ENCODE assay signal across 1 cellular context in genomic region chr1:46580140-46580903, GRCh38.
A peak's percentile ranks its signal among the peaks of the same experiment; 100 is the strongest.
TF ChIP-seq lines count a peak whose summit lies in the region.

No MANE protein-coding gene starts in this region.

TF ChIP-seq in K562, 482 proteins besides CTCF, POLR2A, EP300 and RAD21:
- TF ChIP-seq, protein P1, sequence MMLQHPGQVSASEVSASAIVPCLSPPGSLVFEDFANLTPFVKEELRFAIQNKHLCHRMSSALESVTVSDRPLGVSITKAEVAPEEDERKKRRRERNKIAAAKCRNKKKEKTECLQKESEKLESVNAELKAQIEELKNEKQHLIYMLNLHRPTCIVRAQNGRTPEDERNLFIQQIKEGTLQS (IDR thresholded peaks at IDR 0.05) = peak; percentile 62
- TF ChIP-seq, protein P1 (CRISPR knock-in tag; conservative IDR thresholded peaks at IDR 0.05) = no peak
- TF ChIP-seq FOXK1 (CRISPR knock-in tag; IDR thresholded peaks at IDR 0.05; ENCODE audit: borderline replicate concordance) (no peak), KDM1A (IDR thresholded peaks at IDR 0.05) (peak; percentile 29 to 51; a peak in 2 of 4 replicates), TAL1 (IDR thresholded peaks at IDR 0.05) (no peak), RBM25 (IDR thresholded peaks at IDR 0.05; ENCODE audit: low read depth, low read length, severe bottlenecking) (peak; percentile 96), ZFP30 (CRISPR knock-in tag; IDR thresholded peaks at IDR 0.05; ENCODE audit: borderline replicate concordance) (no peak), BCOR (IDR thresholded peaks at IDR 0.05) (peak; percentile 69), RBM39 (optimal IDR thresholded peaks at IDR 0.05; ENCODE audit: low read depth, low read length) (no peak), KLF13 (tag; IDR thresholded peaks at IDR 0.05; ENCODE audit: borderline replicate concordance, low read depth) (no peak), ADNP (tag; IDR thresholded peaks at IDR 0.05) (peak; percentile 75), SOX6 (IDR thresholded peaks at IDR 0.05) (no peak), RERE (CRISPR knock-in tag; IDR thresholded peaks at IDR 0.05; ENCODE audit: borderline replicate concordance) (no peak), ZNF3 (CRISPR knock-in tag; IDR thresholded peaks at IDR 0.05) (no peak), JUND (IDR thresholded peaks at IDR 0.05; ENCODE audit: borderline replicate concordance, low read depth, low read length) (peak; percentile 32; the same call in 1 of the 2 replicates), JUND (tag; IDR thresholded peaks at IDR 0.05; ENCODE audit: borderline replicate concordance, low read depth, low read length) (peak; percentile 38; the same call in 1 of the 3 replicates), SPI1 (IDR thresholded peaks at IDR 0.05; ENCODE audit: borderline replicate concordance, low read depth, low read length) (peak; percentile 22; the same call in 1 of the 2 replicates), MYNN (IDR thresholded peaks at IDR 0.05) (no peak), MYNN (CRISPR knock-in tag; IDR thresholded peaks at IDR 0.05) (no peak), PCBP1 (IDR thresholded peaks at IDR 0.05; ENCODE audit: low read depth, low read length, poor library complexity, severe bottlenecking) (no peak), EGR1 (conservative IDR thresholded peaks at IDR 0.05) (no peak), TCF3 (CRISPR knock-in tag; IDR thresholded peaks at IDR 0.05) (0 out of 2 replicates have a peak, but pooled peaks have one; percentile 19), ZSCAN32 (CRISPR knock-in tag; IDR thresholded peaks at IDR 0.05) (no peak), MIER1 (IDR thresholded peaks at IDR 0.05; ENCODE audit: low read depth) (no peak), CTCFL (IDR thresholded peaks at IDR 0.05; ENCODE audit: borderline replicate concordance, insufficient read depth, low read depth, low read length, poor library complexity, severe bottlenecking) (no peak), FOSL1 (tag; conservative IDR thresholded peaks at IDR 0.05) (peak; percentile 70), HDAC2 (IDR thresholded peaks at IDR 0.05) (peak; percentile 28; the same call in 1 of the 2 replicates), POLR2G (IDR thresholded peaks at IDR 0.05; ENCODE audit: low read depth, low read length) (no peak), TOE1 (IDR thresholded peaks at IDR 0.05; ENCODE audit: borderline replicate concordance) (no peak), TOE1 (CRISPR knock-in tag; IDR thresholded peaks at IDR 0.05; ENCODE audit: borderline replicate concordance, low read depth) (no peak), ATF1 (CRISPR knock-in tag; IDR thresholded peaks at IDR 0.05) (no peak), ATF1 (tag; IDR thresholded peaks at IDR 0.05) (no peak), PPARD (CRISPR knock-in tag; IDR thresholded peaks at IDR 0.05) (no peak), SMARCA5 (IDR thresholded peaks at IDR 0.05) (0 out of 2 replicates have a peak, but pooled peaks have one; percentile 17)
- TF ChIP-seq, protein P2, sequence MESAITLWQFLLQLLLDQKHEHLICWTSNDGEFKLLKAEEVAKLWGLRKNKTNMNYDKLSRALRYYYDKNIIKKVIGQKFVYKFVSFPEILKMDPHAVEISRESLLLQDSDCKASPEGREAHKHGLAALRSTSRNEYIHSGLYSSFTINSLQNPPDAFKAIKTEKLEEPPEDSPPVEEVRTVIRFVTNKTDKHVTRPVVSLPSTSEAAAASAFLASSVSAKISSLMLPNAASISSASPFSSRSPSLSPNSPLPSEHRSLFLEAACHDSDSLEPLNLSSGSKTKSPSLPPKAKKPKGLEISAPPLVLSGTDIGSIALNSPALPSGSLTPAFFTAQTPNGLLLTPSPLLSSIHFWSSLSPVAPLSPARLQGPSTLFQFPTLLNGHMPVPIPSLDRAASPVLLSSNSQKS (CRISPR knock-in tag; IDR thresholded peaks at IDR 0.05) = no peak
- TF ChIP-seq, protein P3, sequence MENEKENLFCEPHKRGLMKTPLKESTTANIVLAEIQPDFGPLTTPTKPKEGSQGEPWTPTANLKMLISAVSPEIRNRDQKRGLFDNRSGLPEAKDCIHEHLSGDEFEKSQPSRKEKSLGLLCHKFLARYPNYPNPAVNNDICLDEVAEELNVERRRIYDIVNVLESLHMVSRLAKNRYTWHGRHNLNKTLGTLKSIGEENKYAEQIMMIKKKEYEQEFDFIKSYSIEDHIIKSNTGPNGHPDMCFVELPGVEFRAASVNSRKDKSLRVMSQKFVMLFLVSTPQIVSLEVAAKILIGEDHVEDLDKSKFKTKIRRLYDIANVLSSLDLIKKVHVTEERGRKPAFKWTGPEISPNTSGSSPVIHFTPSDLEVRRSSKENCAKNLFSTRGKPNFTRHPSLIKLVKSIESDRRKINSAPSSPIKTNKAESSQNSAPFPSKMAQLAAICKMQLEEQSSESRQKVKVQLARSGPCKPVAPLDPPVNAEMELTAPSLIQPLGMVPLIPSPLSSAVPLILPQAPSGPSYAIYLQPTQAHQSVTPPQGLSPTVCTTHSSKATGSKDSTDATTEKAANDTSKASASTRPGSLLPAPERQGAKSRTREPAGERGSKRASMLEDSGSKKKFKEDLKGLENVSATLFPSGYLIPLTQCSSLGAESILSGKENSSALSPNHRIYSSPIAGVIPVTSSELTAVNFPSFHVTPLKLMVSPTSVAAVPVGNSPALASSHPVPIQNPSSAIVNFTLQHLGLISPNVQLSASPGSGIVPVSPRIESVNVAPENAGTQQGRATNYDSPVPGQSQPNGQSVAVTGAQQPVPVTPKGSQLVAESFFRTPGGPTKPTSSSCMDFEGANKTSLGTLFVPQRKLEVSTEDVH (IDR thresholded peaks at IDR 0.05; ENCODE audit: low read depth, partially characterized antibody) = no peak
- TF ChIP-seq, protein P4, sequence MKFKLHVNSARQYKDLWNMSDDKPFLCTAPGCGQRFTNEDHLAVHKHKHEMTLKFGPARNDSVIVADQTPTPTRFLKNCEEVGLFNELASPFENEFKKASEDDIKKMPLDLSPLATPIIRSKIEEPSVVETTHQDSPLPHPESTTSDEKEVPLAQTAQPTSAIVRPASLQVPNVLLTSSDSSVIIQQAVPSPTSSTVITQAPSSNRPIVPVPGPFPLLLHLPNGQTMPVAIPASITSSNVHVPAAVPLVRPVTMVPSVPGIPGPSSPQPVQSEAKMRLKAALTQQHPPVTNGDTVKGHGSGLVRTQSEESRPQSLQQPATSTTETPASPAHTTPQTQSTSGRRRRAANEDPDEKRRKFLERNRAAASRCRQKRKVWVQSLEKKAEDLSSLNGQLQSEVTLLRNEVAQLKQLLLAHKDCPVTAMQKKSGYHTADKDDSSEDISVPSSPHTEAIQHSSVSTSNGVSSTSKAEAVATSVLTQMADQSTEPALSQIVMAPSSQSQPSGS (CRISPR knock-in tag; IDR thresholded peaks at IDR 0.05) = no peak
